9 cellular contexts compared by ENCODE assay signal in genomic region chr14:68684466-68685418, GRCh38.
A peak's percentile ranks its signal among the peaks of the same experiment; 100 is the strongest.
DNase-seq lines count a peak whose midpoint lies in the region; ATAC-seq and TF ChIP-seq lines count a peak whose summit lies in the region.
"Had no signal": no experiment of that assay in that cellular context is flagged by ENCODE, and none has a peak within 500 bp of the region (broad histone marks: within the 10 kb centered on the region; RNA-seq: fewer than 3 reads in every experiment).

No MANE protein-coding gene starts in this region.

- H4K20me1 ChIP-seq in neural progenitor cell (ENCODE audit: low read depth) = no peaks in the 10 kb centered on the region

- H3K4me3 Mint-ChIP-seq in CD14-positive monocyte = peak overlapping the region in 1 of 2 donors; percentile 4
- peak overlapping the region; percentile 14 for H3K4me3 Mint-ChIP-seq in neural progenitor cell

- no peak for TF ChIP-seq POLR2A in NB4 (IDR thresholded peaks at IDR 0.05; ENCODE audit: extremely low read depth, insufficient read length)

- H3K27ac ChIP-seq in colonic mucosa (peak overlapping the region; percentile 74), neural progenitor cell (no peak overlapping the region)

- intact Hi-C loops in CD14-positive monocyte (cut with micrococcal nuclease) (loop anchor here (5.0 to 10.0 kb wide), 9 partner anchors 33 to 290 kb away; partner anchors contain the start of gene ZFP36L1 (in 2 of the 2)), colonic mucosa (cut with DNase I) (no loop called here)

- ATAC-seq in HG02981 (IDR thresholded peaks at IDR 0.05; ENCODE audit: unreplicated experiment) = no peak

- peaks cover 0 to 6% (median 0%) of the 10 kb centered on the region in 7 donors for H3K9me3 Mint-ChIP-seq in CD14-positive monocyte
- H3K9me3 Mint-ChIP-seq in neural progenitor cell = peaks cover 11% of the 10 kb centered on the region

- H2AFZ ChIP-seq in neural progenitor cell (replicated peaks) = no peak overlapping the region

- H3K4me1 Mint-ChIP-seq in CD14-positive monocyte (peaks cover 80% of the 10 kb centered on the region), neural progenitor cell (peaks cover 84% of the 10 kb centered on the region)

- H3K36me3 Mint-ChIP-seq in CD14-positive monocyte (peaks cover 11 to 12% of the 10 kb centered on the region in 2 donors), neural progenitor cell (peaks cover 7% of the 10 kb centered on the region)

- no peaks in the 10 kb centered on the region for H3K27me3 ChIP-seq in colonic mucosa
- no peaks in the 10 kb centered on the region for H3K27me3 ChIP-seq in neural progenitor cell

- H3K27me3 Mint-ChIP-seq in CD14-positive monocyte (ENCODE audit: low read depth in 3 of 3) = peaks cover 0 to 4% (median 1%) of the 10 kb centered on the region in 3 donors
- peaks cover 17% of the 10 kb centered on the region for H3K27me3 Mint-ChIP-seq in neural progenitor cell (ENCODE audit: insufficient read depth, low read depth)

- no peak for TF ChIP-seq CTCF in CD14-positive monocyte (IDR thresholded peaks at IDR 0.05)
- no peak for TF ChIP-seq CTCF in NB4 (IDR thresholded peaks at IDR 0.05; ENCODE audit: low read depth, low read length)
- no peak for TF ChIP-seq CTCF in colonic mucosa (IDR thresholded peaks at IDR 0.05)
- TF ChIP-seq CTCF in neural progenitor cell (IDR thresholded peaks at IDR 0.05) = no peak

- H3K9ac ChIP-seq in colonic mucosa (ENCODE audit: low read depth in 2 of 2, low read length in 2 of 2) = no peak overlapping the region
- no peak overlapping the region for H3K9ac ChIP-seq in neural progenitor cell

- H3K4me2 ChIP-seq in neural progenitor cell = no peak overlapping the region

- DNase-seq in CD14-positive monocyte (ENCODE audit: low spot score) (no peak), NB4 (ENCODE audit: low read depth) (peak; percentile 59), colonic mucosa (no peak), neural progenitor cell (ENCODE audit: low spot score) (no peak), HCEC 1CT (no peak), nucleus accumbens (lab: John Stamatoyannopoulos, UW) (no peak)
- DNase-seq in activated CD4-positive, CD25-positive, alpha-beta regulatory T cell treated with anti-CD3 and anti-CD28 coated beads, Interleukin-2, amount 50 U/mL, for 72 hours = no peak
- DNase-seq: NCI-H1930 had no signal

- no peaks in the 10 kb centered on the region for H3K9me3 ChIP-seq in colonic mucosa
- no peaks in the 10 kb centered on the region for H3K9me3 ChIP-seq in neural progenitor cell (ENCODE audit: low read depth)

- H3K36me3 ChIP-seq in colonic mucosa (no peaks in the 10 kb centered on the region), neural progenitor cell (no peaks in the 10 kb centered on the region)

- H3K27ac Mint-ChIP-seq in CD14-positive monocyte (peak overlapping the region; percentile 100), neural progenitor cell (peak overlapping the region; percentile 98)

- no peaks in the 10 kb centered on the region for H3F3A ChIP-seq in neural progenitor cell (ENCODE audit: low read depth)

- H3K4me3 ChIP-seq in NB4 (ENCODE audit: low read depth, low read length) = no peak overlapping the region
- H3K4me3 ChIP-seq in colonic mucosa = no peak overlapping the region
- H3K4me3 ChIP-seq in neural progenitor cell = no peak overlapping the region

- H3K4me1 ChIP-seq in colonic mucosa (peaks cover 10% of the 10 kb centered on the region), neural progenitor cell (peaks cover 38% of the 10 kb centered on the region)

- H3K79me2 ChIP-seq in neural progenitor cell (ENCODE audit: low read depth) = no peaks in the 10 kb centered on the region
